23 cellular contexts compared by ENCODE assay signal in the genomic region with DNA sequence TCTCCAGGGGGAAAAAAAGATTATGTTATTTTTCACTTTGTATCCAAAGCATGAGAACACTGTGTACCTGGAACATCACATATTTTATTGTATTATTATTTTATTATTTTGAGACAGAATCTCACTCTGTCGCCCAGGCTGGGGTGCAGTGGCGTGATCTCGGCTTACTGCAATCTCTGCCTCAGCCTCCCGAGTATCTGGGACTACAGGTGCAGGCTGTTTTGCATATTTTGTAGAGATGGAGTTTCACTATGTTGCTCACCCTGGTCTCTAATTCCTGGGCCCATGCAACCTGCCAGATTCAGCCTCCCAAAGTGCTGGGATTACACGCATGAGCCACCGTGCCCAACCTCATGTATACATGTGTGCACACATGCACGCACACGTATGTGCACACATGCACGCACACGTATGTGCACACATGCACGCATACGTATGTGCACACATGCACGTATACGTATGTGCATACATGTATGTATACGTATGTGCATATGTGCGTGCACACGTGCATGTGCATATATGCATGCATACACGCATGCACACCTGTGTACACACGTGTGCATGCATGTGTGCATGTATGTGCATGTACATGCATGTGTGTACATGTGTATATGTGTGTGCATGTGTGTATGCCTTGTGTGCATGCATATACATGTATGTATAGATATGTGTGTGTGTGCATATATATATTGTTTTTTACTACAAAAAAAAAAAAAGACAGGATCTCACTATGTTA. TPM values are rescaled to one million over a fixed set of nuclear protein-coding genes. Genes with fewer than 3 reads are reported as not detected.
DNase-seq lines count a peak whose midpoint lies in the region; ATAC-seq, FAIRE-seq and TF ChIP-seq lines count a peak whose summit lies in the region.
"Had no signal": no experiment of that assay in that cellular context is flagged by ENCODE, and none has a peak within 500 bp of the region (broad histone marks: within the 10 kb centered on the region; RNA-seq: fewer than 3 reads in every experiment).

No MANE protein-coding gene starts in this region.

- no peak for TF ChIP-seq EP300 in K562 (IDR thresholded peaks at IDR 0.05; ENCODE audit: low read length)

- TF ChIP-seq CTCF in K562 (IDR thresholded peaks at IDR 0.05 in 2 of 3, conservative IDR thresholded peaks at IDR 0.05 in 1 of 3; ENCODE audit: insufficient read depth in 2 of 3, low read depth in 1 of 3, low read length in 3 of 3) (no peak), GM10266 (IDR thresholded peaks at IDR 0.05; ENCODE audit: control insufficient read depth, insufficient read depth, low read depth, missing control alignments) (no peak)

- CTCF ChIA-PET in K562 (lab: Yijun Ruan, JAX; ENCODE audit: low intra/inter-chr PET ratio): no interaction called here

- 45% methylated on average over 19 of the region's 19 CpGs for WGBS in K562 (ENCODE audit: insufficient coverage, low coverage, missing lambda C conversion rate)

- no peak overlapping the region for H3K27ac ChIP-seq in K562 (ENCODE audit: extremely low read depth, low read depth, low read length)
- H3K27ac ChIP-seq: BLaER1, GM23248, PC-9 had no signal

- no peaks in the 10 kb centered on the region for H3K27me3 ChIP-seq in K562 (ENCODE audit: control insufficient read depth in 2 of 2, insufficient read depth in 2 of 2, low read length in 2 of 2)
- H3K27me3 ChIP-seq: BLaER1 had no signal

- H3K4me3 ChIP-seq in K562: no peak overlapping the region
- H3K4me3 ChIP-seq: BLaER1, GM23248, PC-9 had no signal

- in situ Hi-C loops in K562 (cut with MboI): no loop called here

- ATAC-seq in GM21529 (IDR thresholded peaks at IDR 0.05; ENCODE audit: unreplicated experiment): peak; percentile 65
- no peak for ATAC-seq in K562
- no peak for ATAC-seq in GM21423 (IDR thresholded peaks at IDR 0.05; ENCODE audit: unreplicated experiment)

- peaks cover 5 to 6% of the 10 kb centered on the region in 2 experiments; a peak in 3 of 5 replicates for H3K4me1 ChIP-seq in K562 (replicated peaks in 1 of 2; ENCODE audit: control insufficient read depth in 2 of 2, insufficient read depth in 2 of 2, low read length in 2 of 2)
- H3K4me1 ChIP-seq: BLaER1 had no signal

- no peaks in the 10 kb centered on the region for H3K9me3 ChIP-seq in K562 (replicated peaks; ENCODE audit: control insufficient read depth, insufficient read depth, low read depth, low read length)
- H3K9me3 ChIP-seq: BLaER1 had no signal

- no TSS peak for BruUV-seq in K562 (replicated peaks; lab: Mats Ljungman, UMichigan)

- FAIRE-seq in HTR-8/SVneo (lab: Jason Lieb, UNC) (peak; percentile 94), K562 (lab: Jason Lieb, UNC) (no peak), urothelium cell line (lab: Jason Lieb, UNC) (peak; percentile 84)
- FAIRE-seq: GM18507 had no signal

- H3K9ac ChIP-seq in K562 (ENCODE audit: insufficient read depth in 1 of 2, low read depth in 2 of 2, low read length in 2 of 2): no peak overlapping the region
- H3K9ac ChIP-seq: BLaER1, GM23248 had no signal

- no peaks in the 10 kb centered on the region for H3K36me3 ChIP-seq in K562 (ENCODE audit: control insufficient read depth, insufficient read depth, low read length)
- H3K36me3 ChIP-seq: BLaER1 had no signal

- no peak overlapping the region for H3K4me2 ChIP-seq in K562 (ENCODE audit: insufficient read depth, low read length)
- H3K4me2 ChIP-seq: BLaER1, PC-9 had no signal

- H2AFZ ChIP-seq in K562 (ENCODE audit: low read depth, low read length): no peak overlapping the region
- H2AFZ ChIP-seq: GM23248, PC-9 had no signal

- POLR2A ChIA-PET in K562 (lab: Yijun Ruan, JAX): no interaction called here

- no peaks in the 10 kb centered on the region for H4K20me1 ChIP-seq in K562 (replicated peaks; ENCODE audit: control insufficient read depth, insufficient read depth, low read length)
- H4K20me1 ChIP-seq: BLaER1 had no signal

- no peak for TF ChIP-seq RAD21 in K562 (CRISPR knock-in tag; conservative IDR thresholded peaks at IDR 0.05 in 1 of 2, IDR thresholded peaks at IDR 0.05 in 1 of 2)

- no peak for TF ChIP-seq POLR2A in K562 (conservative IDR thresholded peaks at IDR 0.05)

- H3K9me1 ChIP-seq in K562 (ENCODE audit: control insufficient read depth, insufficient read depth, low read length): no peaks in the 10 kb centered on the region

- DNase-seq in HTR-8/SVneo (ENCODE audit: insufficient read length, low spot score): no peak
- DNase-seq in K562 (ENCODE audit: extremely low read depth in 1 of 4, low spot score in 3 of 4): no peak
- no peak for DNase-seq in urothelium cell line (ENCODE audit: low spot score)
- no peak for DNase-seq in SW 1271 (lab: John Stamatoyannopoulos, UW)
- DNase-seq in GM10266 (ENCODE audit: extremely low spot score): no peak
- DNase-seq: CD4-positive, alpha-beta T cell; COR-L47; DMS79; GM23248; HCEC 1CT; KBM-7; MM.1S; NCI-H1048; NCI-H1417 treated with DMSO at 0.1 percent for 48 hours; NCI-H187; NCI-H446; PC-9; RPMI8226; SHP77 had no signal

- intact Hi-C loops in K562 (cut with micrococcal nuclease): no loop called here

- no peaks in the 10 kb centered on the region for H3K79me2 ChIP-seq in K562 (ENCODE audit: control insufficient read depth, insufficient read depth, low read length)

TF ChIP-seq in K562, 482 proteins besides CTCF, POLR2A, EP300 and RAD21:
- no peak for TF ChIP-seq ZNF274 (IDR thresholded peaks at IDR 0.05; ENCODE audit: borderline replicate concordance, low read depth, low read length)
- no peak for TF ChIP-seq TGIF2 (CRISPR knock-in tag; IDR thresholded peaks at IDR 0.05)
- TF ChIP-seq NFRKB (IDR thresholded peaks at IDR 0.05; ENCODE audit: low read depth): 0 out of 2 replicates have a peak, but pooled peaks have one; percentile 43
- TF ChIP-seq, protein P1, sequence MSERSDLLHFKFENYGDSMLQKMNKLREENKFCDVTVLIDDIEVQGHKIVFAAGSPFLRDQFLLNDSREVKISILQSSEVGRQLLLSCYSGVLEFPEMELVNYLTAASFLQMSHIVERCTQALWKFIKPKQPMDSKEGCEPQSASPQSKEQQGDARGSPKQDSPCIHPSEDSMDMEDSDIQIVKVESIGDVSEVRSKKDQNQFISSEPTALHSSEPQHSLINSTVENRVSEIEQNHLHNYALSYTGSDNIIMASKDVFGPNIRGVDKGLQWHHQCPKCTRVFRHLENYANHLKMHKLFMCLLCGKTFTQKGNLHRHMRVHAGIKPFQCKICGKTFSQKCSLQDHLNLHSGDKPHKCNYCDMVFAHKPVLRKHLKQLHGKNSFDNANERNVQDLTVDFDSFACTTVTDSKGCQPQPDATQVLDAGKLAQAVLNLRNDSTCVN (CRISPR knock-in tag; IDR thresholded peaks at IDR 0.05): no peak
- TF ChIP-seq, protein P2, sequence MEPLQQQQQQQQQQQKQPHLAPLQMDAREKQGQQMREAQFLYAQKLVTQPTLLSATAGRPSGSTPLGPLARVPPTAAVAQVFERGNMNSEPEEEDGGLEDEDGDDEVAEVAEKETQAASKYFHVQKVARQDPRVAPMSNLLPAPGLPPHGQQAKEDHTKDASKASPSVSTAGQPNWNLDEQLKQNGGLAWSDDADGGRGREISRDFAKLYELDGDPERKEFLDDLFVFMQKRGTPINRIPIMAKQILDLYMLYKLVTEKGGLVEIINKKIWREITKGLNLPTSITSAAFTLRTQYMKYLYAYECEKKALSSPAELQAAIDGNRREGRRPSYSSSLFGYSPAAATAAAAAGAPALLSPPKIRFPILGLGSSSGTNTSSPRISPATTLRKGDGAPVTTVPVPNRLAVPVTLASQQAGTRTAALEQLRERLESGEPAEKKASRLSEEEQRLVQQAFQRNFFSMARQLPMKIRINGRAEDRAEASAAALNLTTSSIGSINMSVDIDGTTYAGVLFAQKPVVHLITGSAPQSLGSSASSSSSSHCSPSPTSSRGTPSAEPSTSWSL (CRISPR knock-in tag; IDR thresholded peaks at IDR 0.05; ENCODE audit: borderline replicate concordance): no peak
- TF ChIP-seq PHF20 (IDR thresholded peaks at IDR 0.05; ENCODE audit: partially characterized antibody): peak; percentile 71
- no peak for TF ChIP-seq KLF6 (CRISPR knock-in tag; IDR thresholded peaks at IDR 0.05; ENCODE audit: borderline replicate concordance)
- no peak for TF ChIP-seq RBBP5 (IDR thresholded peaks at IDR 0.05; ENCODE audit: borderline replicate concordance, insufficient read depth, low read length, poor library complexity, severe bottlenecking)
- no peak for TF ChIP-seq TBL1XR1 (IDR thresholded peaks at IDR 0.05; ENCODE audit: low read length in 2 of 2)
- TF ChIP-seq KDM1A (IDR thresholded peaks at IDR 0.05): peak in 1 of 2 experiments; percentile 85; a peak in 2 of 4 replicates
TF ChIP-seq in K562: peak in this region for 3.

RNA-seq across cellular contexts. Expression of a gene that starts 9.5 kb away (rescaled TPM):
- 44.9 and 109 TPM in 2 replicates for total RNA-seq in K562 (2011; cell fraction: chromatin; rRNA removed; ENCODE audit: low replicate concordance)
- 33.4 and 39.1 TPM in 2 replicates for total RNA-seq in K562 (2011; cell fraction: nucleolus; rRNA removed)
- total RNA-seq in K562 (2011; cell fraction: nucleoplasm; rRNA removed): 72.1 and 87.3 TPM in 2 replicates
- total RNA-seq in K562 (2014; rRNA removed): 21.6 and 22.2 TPM in 2 replicates
- total RNA-seq in K562 (2014; rRNA removed; fragmentation: Illumina TruSeq; extraction: Trizol): 37.9 and 44.3 TPM in 2 replicates
- total RNA-seq in K562 (2015; rRNA removed; fragmentation: Illumina TruSeq; extraction: Trizol): 26.2 and 26.6 TPM in 2 replicates
- total RNA-seq in K562 (2021): 29.5 and 30.2 TPM in 2 replicates
- polyA plus RNA-seq in K562 (2011; rRNA removed): 31.3 and 40.3 TPM in 2 replicates
- 8.2 and 17.8 TPM in 2 replicates for polyA plus RNA-seq in K562 (2011; cell fraction: cytosol; rRNA removed)
- 15.1 and 24.8 TPM in 2 replicates for polyA plus RNA-seq in K562 (2011; cell fraction: nucleus; rRNA removed)
- 10.1 and 14.4 TPM in 2 replicates for polyA plus RNA-seq in K562 (2012)
- polyA plus RNA-seq in K562 (2014; fragmentation: Illumina TruSeq; extraction: Trizol): 18.6 and 20.0 TPM in 2 replicates
- polyA plus RNA-seq in K562 (2014; fragmentation: Nextera tagmentation; extraction: Ambion mirVana): 10 to 100 TPM; 29.2 to 31.9 TPM
- polyA plus RNA-seq in K562 (2014; rRNA removed): 20.8 and 24.3 TPM in 2 replicates
- polyA minus RNA-seq in K562 (2011; rRNA and poly(A)+ RNA removed): 55.0 and 55.6 TPM in 2 replicates
- polyA minus RNA-seq in K562 (2011; cell fraction: cytosol; rRNA and poly(A)+ RNA removed): 35.7 and 38.8 TPM in 2 replicates
- 20.1 and 44.8 TPM in 2 replicates for polyA minus RNA-seq in K562 (2011; cell fraction: nucleus; rRNA and poly(A)+ RNA removed)
